In genomic region chr10:97553575-97554100, GRCh38 we compare ENCODE assay signal across 8 cellular contexts. TPM values are rescaled to one million over a fixed set of nuclear protein-coding genes. Genes with fewer than 3 reads are reported as not detected.
DNase-seq lines count a peak whose midpoint lies in the region; ATAC-seq and TF ChIP-seq lines count a peak whose summit lies in the region.

No MANE protein-coding gene starts in this region.

- H3K27ac Mint-ChIP-seq in CD14-positive monocyte, result peak overlapping the region in 1 of 7 donors; percentile 45
- peak overlapping the region; percentile 96 for H3K27ac Mint-ChIP-seq in WTC11

- DNase-seq in CD14-positive monocyte (ENCODE audit: low spot score) (peak; percentile 59), NCI-H1436 (lab: John Stamatoyannopoulos, UW) (peak; percentile 45), WTC11 (ENCODE audit: low spot score) (peak; percentile 81), caudate nucleus (lab: John Stamatoyannopoulos, UW) (peak in 54 of 61 donors; percentile 8 to 79 (median 39)), kidney glomerular epithelial cell (lab: John Stamatoyannopoulos, UW) (peak; percentile 61)
- peak; percentile 68 for DNase-seq in stimulated activated CD4-positive, alpha-beta T cell treated with anti-CD3 and anti-CD28 coated beads, Interleukin-4, amount 100 ng/mL, for 1 hour

- CTCF ChIA-PET in WTC11 (lab: Charles Lee), result interaction anchor here (0.5 to 10.3 kb wide), 35 partner anchors 9 to 152 kb away, joined by 3 to 177 read pairs (median 5); partner anchors contain the start of genes ANKRD2, HOGA1, PI4K2A and RRP12

- intact Hi-C loops in CD14-positive monocyte (cut with micrococcal nuclease), result loop anchor here (1.0 to 5.0 kb wide), 5 partner anchors 18 to 91 kb away; partner anchors contain the start of genes MMS19 (in 1 of the 2) and UBTD1 (in 1 of the 2)

- H3K27me3 Mint-ChIP-seq in CD14-positive monocyte (ENCODE audit: low read depth in 3 of 3), result no peaks in the 10 kb centered on the region
- no peaks in the 10 kb centered on the region for H3K27me3 Mint-ChIP-seq in WTC11 (ENCODE audit: low read depth)

- peaks cover 6 to 12% of the 10 kb centered on the region in 2 donors for H3K36me3 Mint-ChIP-seq in CD14-positive monocyte
- H3K36me3 Mint-ChIP-seq in WTC11, result peaks cover 11% of the 10 kb centered on the region

- H3K27ac ChIP-seq in caudate nucleus (ENCODE audit: low read depth, low read length), result no peak overlapping the region

- POLR2A ChIA-PET in WTC11 (lab: Charles Lee), result interaction anchor here (0.6 to 1.1 kb wide), 4 partner anchors 53 to 98 kb away, joined by 3 read pairs; partner anchors contain the start of genes MMS19, PI4K2A and UBTD1

- H3K4me3 Mint-ChIP-seq in CD14-positive monocyte (no peak overlapping the region), WTC11 (peak overlapping the region; percentile 25; the same call in 1 of the 2 replicates)

- ATAC-seq in GM21360 (IDR thresholded peaks at IDR 0.05; ENCODE audit: unreplicated experiment) (peak; percentile 87), WTC11 (peak; percentile 91), HG02970 (IDR thresholded peaks at IDR 0.05; ENCODE audit: low FRiP score, unreplicated experiment) (no peak)

- TF ChIP-seq CTCF in CD14-positive monocyte (IDR thresholded peaks at IDR 0.05) (peak; percentile 79), WTC11 (IDR thresholded peaks at IDR 0.05) (no peak)

- H3K9me3 Mint-ChIP-seq in CD14-positive monocyte, result peaks cover 9 to 22% (median 13%) of the 10 kb centered on the region in 7 donors
- peaks cover 14% of the 10 kb centered on the region for H3K9me3 Mint-ChIP-seq in WTC11

- peaks cover 3% of the 10 kb centered on the region for H3K4me1 Mint-ChIP-seq in CD14-positive monocyte
- H3K4me1 Mint-ChIP-seq in WTC11, result peaks cover 37% of the 10 kb centered on the region

TF ChIP-seq in WTC11, 78 proteins besides CTCF, POLR2A, EP300 and RAD21 (continues in another document):
- TF ChIP-seq USF2 (CRISPR knock-in tag; IDR thresholded peaks at IDR 0.05) (peak; percentile 12; the same call in 1 of the 2 replicates), ZNF281 (CRISPR knock-in tag; IDR thresholded peaks at IDR 0.05) (peak; percentile 86; the same call in 1 of the 2 replicates), IRF2 (CRISPR knock-in tag; IDR thresholded peaks at IDR 0.05; ENCODE audit: borderline replicate concordance, low read depth) (no peak), ZBTB43 (CRISPR knock-in tag; IDR thresholded peaks at IDR 0.05) (0 out of 2 replicates have a peak, but pooled peaks have one; percentile 27), NFYB (CRISPR knock-in tag; conservative IDR thresholded peaks at IDR 0.05; ENCODE audit: low read depth) (no peak), NR3C1 (CRISPR knock-in tag; conservative IDR thresholded peaks at IDR 0.05; ENCODE audit: low read depth) (no peak), ZBTB21 (CRISPR knock-in tag; IDR thresholded peaks at IDR 0.05; ENCODE audit: borderline replicate concordance) (0 out of 2 replicates have a peak, but pooled peaks have one; percentile 21), SMAD3 (CRISPR knock-in tag; IDR thresholded peaks at IDR 0.05; ENCODE audit: borderline replicate concordance) (no peak), FOXP4 (CRISPR knock-in tag; IDR thresholded peaks at IDR 0.05) (no peak), ZNF232 (CRISPR knock-in tag; IDR thresholded peaks at IDR 0.05) (0 out of 2 replicates have a peak, but pooled peaks have one; percentile 63), ZNF512 (CRISPR knock-in tag; IDR thresholded peaks at IDR 0.05; ENCODE audit: borderline replicate concordance) (no peak), OVOL2 (CRISPR knock-in tag; IDR thresholded peaks at IDR 0.05; ENCODE audit: borderline replicate concordance) (no peak)

RNA-seq across cellular contexts. Expression of gene ANKRD2, which starts 18.9 kb away (rescaled TPM):
- not detected for polyA plus RNA-seq in CD14-positive monocyte
- not detected in 3 replicates for total RNA-seq in WTC11 (2021)

RNA-seq across cellular contexts. Expression of gene HOGA1, which starts 30.6 kb away (rescaled TPM):
- not detected for polyA plus RNA-seq in CD14-positive monocyte
- total RNA-seq in WTC11 (2021), result 0.15 to 0.62 TPM (median 0.55 TPM) in 3 replicates

RNA-seq across cellular contexts. Expression of gene C10orf62, which starts 35.9 kb away (rescaled TPM):
- polyA plus RNA-seq in CD14-positive monocyte, result not detected
- total RNA-seq in WTC11 (2021), result 0.21 to 0.34 TPM in 2 of 3 replicates, not detected in the other

RNA-seq across cellular contexts. Expression of gene UBTD1, which starts 54.9 kb away (rescaled TPM):
- polyA plus RNA-seq in CD14-positive monocyte, result 10 to 100 TPM; 17.2 to 20.0 TPM
- 29.1 to 35.7 TPM (median 31.2 TPM) in 3 replicates for total RNA-seq in WTC11 (2021)

RNA-seq across cellular contexts. Expression of gene MMS19, which starts 55.4 kb away (rescaled TPM):
- polyA plus RNA-seq in CD14-positive monocyte, result 10 to 100 TPM; 23.2 to 29.2 TPM
- 135 to 153 TPM (median 141 TPM) in 3 replicates for total RNA-seq in WTC11 (2021)
